ENCODE assay signal across 15 cellular contexts in the genomic region with DNA sequence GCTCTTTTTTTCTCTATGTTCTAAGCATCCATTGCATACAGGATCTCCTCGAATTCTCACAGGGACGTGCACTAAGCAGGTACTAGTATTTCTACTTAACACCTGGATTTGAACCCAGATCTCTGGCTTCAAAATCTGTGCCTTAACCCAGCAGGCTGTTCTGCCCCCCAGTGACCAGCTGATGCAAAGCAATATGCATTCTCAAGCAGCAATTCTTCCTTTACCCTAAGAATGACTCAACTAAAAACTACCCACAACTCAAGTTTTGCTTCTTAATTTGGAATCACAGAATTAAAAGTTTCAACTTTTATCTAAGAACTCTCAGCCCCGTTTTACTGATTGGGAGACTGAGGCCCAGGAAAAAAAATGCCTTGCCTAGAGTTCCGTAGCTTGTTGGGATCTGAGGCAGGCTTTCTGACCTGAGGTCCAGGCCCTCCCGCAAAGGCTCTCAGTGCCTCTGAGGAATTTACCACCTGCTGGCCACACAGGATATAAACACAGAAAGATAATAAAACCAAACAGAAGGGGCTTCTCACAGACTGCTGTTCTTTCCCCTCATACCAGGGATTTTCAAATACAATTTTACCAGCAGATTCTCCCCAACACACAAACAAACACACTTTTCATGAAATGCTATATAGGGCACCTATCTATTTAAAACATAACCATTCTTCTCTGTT.
DNase-seq lines count a peak whose midpoint lies in the region; ATAC-seq and TF ChIP-seq lines count a peak whose summit lies in the region.
"Had no signal": no experiment of that assay in that cellular context is flagged by ENCODE, and none has a peak within 500 bp of the region (broad histone marks: within the 10 kb centered on the region; RNA-seq: fewer than 3 reads in every experiment).

No MANE protein-coding gene starts in this region.

- H3K9ac ChIP-seq in MM.1S (ENCODE audit: low read length): no peak overlapping the region

- no peak overlapping the region for H3K27ac ChIP-seq in MM.1S (ENCODE audit: low read length)
- H3K27ac ChIP-seq: ascending aorta, prostate gland, tibial nerve had no signal

- intact Hi-C loops in cardiac septum (cut with DNase I): no loop called here
- intact Hi-C loops in left ventricle myocardium superior (cut with micrococcal nuclease): no loop called here

- H3K36me3 Mint-ChIP-seq in endothelial cell (ENCODE audit: low read depth, unreplicated experiment): no peaks in the 10 kb centered on the region
- no peaks in the 10 kb centered on the region for H3K36me3 Mint-ChIP-seq in stimulated activated effector memory CD8-positive, alpha-beta T cell treated with anti-CD3 and anti-CD28 coated beads, Interleukin-12 subunit alpha, Interleukin-12 subunit beta, amount 100 ng/mL, for 72 hours

- H3K79me2 ChIP-seq in MM.1S (ENCODE audit: low read length): no peaks in the 10 kb centered on the region

- H3K36me3 ChIP-seq in MM.1S (replicated peaks; ENCODE audit: insufficient read depth, low read length): no peaks in the 10 kb centered on the region
- H3K36me3 ChIP-seq: ascending aorta, prostate gland had no signal

- 0 out of 2 replicates have a peak, but pooled peaks have one; percentile 4 for TF ChIP-seq CTCF in MM.1S (IDR thresholded peaks at IDR 0.05; ENCODE audit: low read length)
- TF ChIP-seq CTCF in endothelial cell (IDR thresholded peaks at IDR 0.05; ENCODE audit: unreplicated experiment): peak; percentile 37

- H3K27me3 ChIP-seq in MM.1S (replicated peaks; ENCODE audit: insufficient read depth, low read length): no peaks in the 10 kb centered on the region
- H3K27me3 ChIP-seq: ascending aorta, tibial nerve had no signal

- H3K9me3 ChIP-seq in MM.1S (replicated peaks; ENCODE audit: insufficient read depth, low read length): no peaks in the 10 kb centered on the region
- H3K9me3 ChIP-seq: ascending aorta, prostate gland had no signal

- H3K4me1 Mint-ChIP-seq in endothelial cell (ENCODE audit: unreplicated experiment): no peaks in the 10 kb centered on the region
- no peaks in the 10 kb centered on the region for H3K4me1 Mint-ChIP-seq in stimulated activated effector memory CD8-positive, alpha-beta T cell treated with anti-CD3 and anti-CD28 coated beads, Interleukin-12 subunit alpha, Interleukin-12 subunit beta, amount 100 ng/mL, for 72 hours
- H3K4me1 Mint-ChIP-seq: activated CD4-positive, alpha-beta T cell treated with anti-CD3 and anti-CD28 coated beads, Interleukin-2, amount 10 ng/mL, durations not matched to agents 7 days and 5 days had no signal

- ATAC-seq in left ventricle myocardium superior (no peak), GM21717 (IDR thresholded peaks at IDR 0.05; ENCODE audit: unreplicated experiment) (no peak), GM18861 (IDR thresholded peaks at IDR 0.05; ENCODE audit: unreplicated experiment) (no peak)
- ATAC-seq in stimulated activated effector memory CD8-positive, alpha-beta T cell treated with anti-CD3 and anti-CD28 coated beads, Interleukin-12 subunit alpha, Interleukin-12 subunit beta, amount 100 ng/mL, for 72 hours: no peak

- H3K4me3 ChIP-seq in MM.1S (ENCODE audit: low read length): no peak overlapping the region
- H3K4me3 ChIP-seq: ascending aorta, prostate gland, tibial nerve had no signal

- no peaks in the 10 kb centered on the region for H4K20me1 ChIP-seq in MM.1S (ENCODE audit: insufficient read depth, low read length)

- H3K27ac Mint-ChIP-seq in endothelial cell (ENCODE audit: unreplicated experiment): no peak overlapping the region
- peak overlapping the region; percentile 27 for H3K27ac Mint-ChIP-seq in stimulated activated effector memory CD8-positive, alpha-beta T cell treated with anti-CD3 and anti-CD28 coated beads, Interleukin-12 subunit alpha, Interleukin-12 subunit beta, amount 100 ng/mL, for 72 hours
- H3K27ac Mint-ChIP-seq: activated CD4-positive, alpha-beta T cell treated with anti-CD3 and anti-CD28 coated beads, Interleukin-2, amount 10 ng/mL, durations not matched to agents 7 days and 5 days; T-helper 1 cell treated with Interleukin-12 subunit alpha and Interleukin-12 subunit beta and Interleukin-4 antibody, amounts not matched to agents 30 μg/mL and 1 μg/mL, for 36 hours had no signal

- H3F3A ChIP-seq in MM.1S (ENCODE audit: insufficient read depth, low read length): no peaks in the 10 kb centered on the region

- no peaks in the 10 kb centered on the region for H3K9me2 ChIP-seq in MM.1S (replicated peaks; ENCODE audit: insufficient read depth, low read length)

- peaks cover 4% of the 10 kb centered on the region for H3K27me3 Mint-ChIP-seq in endothelial cell (ENCODE audit: unreplicated experiment)

- DNase-seq in cardiac septum (ENCODE audit: low spot score) (peak; percentile 20), left ventricle myocardium superior (no peak), MM.1S (no peak), endothelial cell (ENCODE audit: low spot score) (peak; percentile 19), UCSD-AML1 (lab: John Stamatoyannopoulos, UW; ENCODE audit: unreplicated experiment) (no peak)
- DNase-seq in stimulated activated effector memory CD8-positive, alpha-beta T cell treated with anti-CD3 and anti-CD28 coated beads, Interleukin-12 subunit alpha, Interleukin-12 subunit beta, amount 100 ng/mL, for 72 hours (ENCODE audit: low spot score in 2 of 2): no peak
- DNase-seq: activated CD4-positive, alpha-beta T cell treated with anti-CD3 and anti-CD28 coated beads, Interleukin-2, amount 10 ng/mL, durations not matched to agents 7 days and 5 days; NCI-H1092 treated with DMSO at 0.1 percent for 48 hours; NCI-H446 had no signal

- H3K4me3 Mint-ChIP-seq in endothelial cell (ENCODE audit: unreplicated experiment): no peak overlapping the region
- H3K4me3 Mint-ChIP-seq in stimulated activated effector memory CD8-positive, alpha-beta T cell treated with anti-CD3 and anti-CD28 coated beads, Interleukin-12 subunit alpha, Interleukin-12 subunit beta, amount 100 ng/mL, for 72 hours: no peak overlapping the region
- H3K4me3 Mint-ChIP-seq: activated CD4-positive, alpha-beta T cell treated with anti-CD3 and anti-CD28 coated beads, Interleukin-2, amount 10 ng/mL, durations not matched to agents 7 days and 5 days; T-helper 1 cell treated with Interleukin-12 subunit alpha and Interleukin-12 subunit beta and Interleukin-4 antibody, amounts not matched to agents 30 μg/mL and 1 μg/mL, for 36 hours had no signal

- H2AFZ ChIP-seq in MM.1S (ENCODE audit: low read length): no peak overlapping the region

- no peaks in the 10 kb centered on the region for H3K4me1 ChIP-seq in MM.1S (ENCODE audit: low read length)
- H3K4me1 ChIP-seq: prostate gland, tibial nerve had no signal

- H3K4me2 ChIP-seq in MM.1S (ENCODE audit: low read depth, low read length): no peak overlapping the region

- no peaks in the 10 kb centered on the region for H3K9me3 Mint-ChIP-seq in endothelial cell (ENCODE audit: unreplicated experiment)
- H3K9me3 Mint-ChIP-seq in stimulated activated effector memory CD8-positive, alpha-beta T cell treated with anti-CD3 and anti-CD28 coated beads, Interleukin-12 subunit alpha, Interleukin-12 subunit beta, amount 100 ng/mL, for 72 hours: no peaks in the 10 kb centered on the region
- H3K9me3 Mint-ChIP-seq: activated CD4-positive, alpha-beta T cell treated with anti-CD3 and anti-CD28 coated beads, Interleukin-2, amount 10 ng/mL, durations not matched to agents 7 days and 5 days; T-helper 1 cell treated with Interleukin-12 subunit alpha and Interleukin-12 subunit beta and Interleukin-4 antibody, amounts not matched to agents 30 μg/mL and 1 μg/mL, for 36 hours had no signal

Comparison
In these comparisons a context has a peak if more than half of its experiments do, and no peak if none do; other contexts are left out.
1. DNase-seq: peak in cardiac septum (single experiment) and endothelial cell (single experiment); none in left ventricle myocardium superior (single experiment), MM.1S (single experiment), stimulated activated effector memory CD8-positive, alpha-beta T cell treated with anti-CD3 and anti-CD28 coated beads, Interleukin-12 subunit alpha, Interleukin-12 subunit beta, amount 100 ng/mL, for 72 hours (0 of 2) and UCSD-AML1 (single experiment).